5 cellular contexts compared by ENCODE assay signal in genomic region chr12:7851622-7852081, GRCh38. TPM values are rescaled to one million over a fixed set of nuclear protein-coding genes. Genes with fewer than 3 reads are reported as not detected.
"Had no signal": no experiment of that assay in that cellular context is flagged by ENCODE, and none has a peak within 500 bp of the region (broad histone marks: within the 10 kb centered on the region; RNA-seq: fewer than 3 reads in every experiment).

No MANE protein-coding gene starts in this region.

RNA-seq across cellular contexts. Expression of gene SLC2A14, which starts 21.1 kb away (rescaled TPM):
- total RNA-seq: epithelial cell of proximal tubule, esophagus squamous epithelium, pulmonary artery endothelial cell, stomach, thoracic aorta had no signal
